In genomic region chrX:68498508-68499379, GRCh38 we compare ENCODE assay signal across 8 cellular contexts. TPM values are rescaled to one million over a fixed set of nuclear protein-coding genes. Genes with fewer than 3 reads are reported as not detected.
DNase-seq lines count a peak whose midpoint lies in the region; ATAC-seq and TF ChIP-seq lines count a peak whose summit lies in the region.

Gene YIPF6, plus strand, starts transcription at chrX:68499051. Its CDS starts 16 bp downstream, at chrX:68499067.

- POLR2A ChIA-PET in HEK293T (lab: Yijun Ruan, JAX), result interaction anchor here (0.5 to 1.0 kb wide), 3 partner anchors 10 to 189 kb away, joined by 3 to 4 read pairs (median 3); no protein-coding TSS in a partner anchor

- H3K27me3 ChIP-seq in parathyroid adenoma (ENCODE audit: control insufficient read depth, insufficient read depth, low read length) (no peaks in the 10 kb centered on the region), tibial nerve (peaks cover 0 to 4% of the 10 kb centered on the region in 2 donors)

- no peaks in the 10 kb centered on the region for H3K36me3 ChIP-seq in parathyroid adenoma (ENCODE audit: control insufficient read depth, insufficient read depth, low read length)
- no peaks in the 10 kb centered on the region for H3K36me3 ChIP-seq in tibial nerve

- intact Hi-C loops in Right ventricle myocardium inferior (cut with DNase I), result loop anchor here (5.0 to 10.0 kb wide), 2 partner anchors 66 to 304 kb away; partner anchors contain the start of gene OPHN1

- H3K27ac ChIP-seq in parathyroid adenoma, result peak within 1 kb of the TSS; percentile 95
- peak within 1 kb of the TSS; percentile 90 to 97 (median 96) for H3K27ac ChIP-seq in tibial nerve

- H3K4me1 ChIP-seq in parathyroid adenoma (no peaks in the 10 kb centered on the region), tibial nerve (peaks cover 0 to 20% (median 0%) of the 10 kb centered on the region in 4 donors)

- TF ChIP-seq CTCF in parathyroid adenoma (IDR thresholded peaks at IDR 0.05) (no peak), tibial nerve (IDR thresholded peaks at IDR 0.05) (peak in 1 of 5 experiments; percentile 10)

- H2AFZ ChIP-seq in parathyroid adenoma, result peak within 1 kb of the TSS; percentile 93

- DNase-seq in HEK293T (ENCODE audit: extremely low spot score) (peak; percentile 77), NAMALWA (ENCODE audit: low spot score) (peak; percentile 55), SW 1271 (lab: John Stamatoyannopoulos, UW) (peak; percentile 43 to 61), Right ventricle myocardium inferior (ENCODE audit: missing footprints) (peak; percentile 91), tibial nerve (ENCODE audit: low spot score in 2 of 2) (peak; percentile 47 to 59)
- peak; percentile 13 for DNase-seq in activated naive CD8-positive, alpha-beta T cell treated with anti-CD3 and anti-CD28 coated beads, Interleukin-2, amount 50 U/mL, for 16 hours (ENCODE audit: low read depth, low spot score)

- CTCF ChIA-PET in HEK293T (lab: Yijun Ruan, JAX), result no interaction called here

- TF ChIP-seq POLR2A in GM10847 (IDR thresholded peaks at IDR 0.05; ENCODE audit: extremely low read depth, insufficient read length) (peak; percentile 82), tibial nerve (IDR thresholded peaks at IDR 0.05) (peak; percentile 46 to 78)

- peaks cover 18% of the 10 kb centered on the region for H3K79me2 ChIP-seq in parathyroid adenoma

- peak in 1 of 2 donors; percentile 93 for TF ChIP-seq EP300 in tibial nerve (IDR thresholded peaks at IDR 0.05)

- H3K9me3 ChIP-seq in parathyroid adenoma (ENCODE audit: control insufficient read depth, low read length) (no peaks in the 10 kb centered on the region), tibial nerve (no peaks in the 10 kb centered on the region)

- H3K4me3 ChIP-seq in parathyroid adenoma (ENCODE audit: low read depth, low read length), result peak within 1 kb of the TSS; percentile 81
- H3K4me3 ChIP-seq in tibial nerve, result peak within 1 kb of the TSS; percentile 47 to 72 (median 66)

- ATAC-seq in Right ventricle myocardium inferior, result peak; percentile 96

- H3K4me2 ChIP-seq in parathyroid adenoma (ENCODE audit: low read length), result peak within 1 kb of the TSS; percentile 79

- peak within 1 kb of the TSS; percentile 84 for H3K9ac ChIP-seq in parathyroid adenoma

- 0 to 36% methylated on average over 18 to 68 of the region's 68 CpGs for WGBS in tibial nerve, 2 donors

TF ChIP-seq in HEK293T, 16 proteins besides CTCF, POLR2A, EP300 and RAD21:
- TF ChIP-seq ZNF384 (IDR thresholded peaks at IDR 0.05) (no peak), FOXK2 (IDR thresholded peaks at IDR 0.05) (no peak), NFRKB (IDR thresholded peaks at IDR 0.05) (peak; percentile 75), ARNT (IDR thresholded peaks at IDR 0.05) (no peak), SP1 (IDR thresholded peaks at IDR 0.05) (no peak), L3MBTL2 (conservative IDR thresholded peaks at IDR 0.05) (peak; percentile 77), PKNOX1 (IDR thresholded peaks at IDR 0.05) (peak; percentile 54; the same call in 1 of the 2 replicates), ELF4 (IDR thresholded peaks at IDR 0.05) (peak; percentile 71)
TF ChIP-seq in HEK293T: peak in this region for 4.

RNA-seq across cellular contexts. Expression of gene YIPF6, which starts in this region (rescaled TPM):
- 31.9 TPM for total RNA-seq in Right ventricle myocardium inferior
- total RNA-seq in tibial nerve, result 10 to 100 TPM; 22.5 to 25.5 (median 24.3) TPM

Comparison
In these comparisons a context has a peak if more than half of its experiments do, and no peak if none do; other contexts are left out.
1. Peak in every context shown above with its lines: DNase-seq, ATAC-seq, H3K4me3 ChIP-seq and H3K27ac ChIP-seq.
2. DNase-seq: peak in every context shown above with its lines; median percentile 91 in Right ventricle myocardium inferior; 77 in HEK293T; 55 in NAMALWA; 53 in tibial nerve; 52 in SW 1271; 13 in activated naive CD8-positive, alpha-beta T cell treated with anti-CD3 and anti-CD28 coated beads, Interleukin-2, amount 50 U/mL, for 16 hours.